Comparison of ENCODE assay signal across 32 cellular contexts in genomic region chr17:49612721-49613120, GRCh38. TPM values are rescaled to one million over a fixed set of nuclear protein-coding genes. Genes with fewer than 3 reads are reported as not detected.
DNase-seq lines count a peak whose midpoint lies in the region; ATAC-seq and TF ChIP-seq lines count a peak whose summit lies in the region.
"Had no signal": no experiment of that assay in that cellular context is flagged by ENCODE, and none has a peak within 500 bp of the region (broad histone marks: within the 10 kb centered on the region; RNA-seq: fewer than 3 reads in every experiment).

No MANE protein-coding gene starts in this region.

- ATAC-seq in CD4-positive, CD25-positive, alpha-beta regulatory T cell (ENCODE audit: low read depth in 2 of 2): no peak
- no peak for ATAC-seq in gastroesophageal sphincter
- ATAC-seq: activated CD4-positive, CD25-positive, alpha-beta regulatory T cell treated with anti-CD3 and anti-CD28 coated beads, Interleukin-2, amount 50 U/mL, for 24 hours; activated CD8-positive, alpha-beta T cell treated with anti-CD3 and anti-CD28 coated beads for 36 hours; activated naive CD4-positive, alpha-beta T cell treated with anti-CD3 and anti-CD28 coated beads, Interleukin-2, amount 50 U/mL, for 72 hours; esophagus mucosa; foreskin keratinocyte; GM12878; left cardiac atrium; Panc1; stimulated activated naive CD8-positive, alpha-beta T cell treated with anti-CD3 and anti-CD28 coated beads, Interleukin-15, amount 100 ng/mL, for 72 hours; T-helper 17 cell had no signal

- DNase-seq in CD4-positive, CD25-positive, alpha-beta regulatory T cell: no peak
- DNase-seq in OCI-LY7 (ENCODE audit: low spot score) (no peak), glomerular visceral epithelial cell (ENCODE audit: extremely low spot score) (peak; percentile 25), endodermal cell (no peak)
- DNase-seq in activated CD4-positive, alpha-beta T cell treated with anti-CD3 and anti-CD28 coated beads, Interleukin-2, amount 50 U/mL, for 1 hour: no peak
- DNase-seq in activated CD4-positive, alpha-beta T cell treated with anti-CD3 and anti-CD28 coated beads, Interleukin-2, amount 50 U/mL, for 4 hours: no peak
- DNase-seq: activated CD8-positive, alpha-beta T cell treated with anti-CD3 and anti-CD28 coated beads for 36 hours; anterior cingulate cortex; BE2C; colonic mucosa; DMS153; effector memory CD4-positive, alpha-beta T cell; foreskin keratinocyte; HCEC 1CT; left cardiac atrium; mammary epithelial cell; NCI-H1436; NCI-H2081 treated with DMSO at 0.1 percent for 48 hours; NCI-H2227 treated with DMSO at 0.1 percent for 48 hours; NCI-H526 treated with DMSO at 0.1 percent for 48 hours; SHP77; stimulated activated naive CD8-positive, alpha-beta T cell treated with anti-CD3 and anti-CD28 coated beads, Interleukin-15, amount 100 ng/mL, for 72 hours; T-helper 17 cell had no signal

- H3K9me2 ChIP-seq in OCI-LY7 (ENCODE audit: insufficient read depth, low read length): no peaks in the 10 kb centered on the region

- no peak overlapping the region for H3K27ac ChIP-seq in CD4-positive, CD25-positive, alpha-beta regulatory T cell (ENCODE audit: insufficient read depth, low read length, poor library complexity, severe bottlenecking)
- H3K27ac ChIP-seq in OCI-LY7 (ENCODE audit: low read depth, low read length, poor library complexity, severe bottlenecking) (no peak overlapping the region), rectal smooth muscle tissue (ENCODE audit: low read depth, low read length) (peak overlapping the region; percentile 16), endodermal cell (ENCODE audit: low read depth, low read length) (no peak overlapping the region), gastroesophageal sphincter (peak overlapping the region in 2 of 4 donors; percentile 5 to 61)
- H3K27ac ChIP-seq: colonic mucosa, foreskin keratinocyte had no signal

- intact Hi-C loops in OCI-LY7 (cut with micrococcal nuclease; ENCODE audit: unreplicated experiment): no loop called here

- TF ChIP-seq CTCF in OCI-LY7 (conservative IDR thresholded peaks at IDR 0.05; ENCODE audit: low read length) (no peak), endodermal cell (conservative IDR thresholded peaks at IDR 0.05) (no peak), gastroesophageal sphincter (IDR thresholded peaks at IDR 0.05) (no peak)

- H3K4me2 ChIP-seq in OCI-LY7 (ENCODE audit: low read length): no peak overlapping the region
- H3K4me2 ChIP-seq: smooth muscle cell had no signal

- H3K9ac ChIP-seq in rectal smooth muscle tissue (ENCODE audit: low read length): no peak overlapping the region
- no peak overlapping the region for H3K9ac ChIP-seq in endodermal cell (ENCODE audit: extremely low read depth, low read length, poor library complexity, severe bottlenecking)

- no peaks in the 10 kb centered on the region for H3K9me3 Mint-ChIP-seq in CD4-positive, CD25-positive, alpha-beta regulatory T cell
- H3K9me3 Mint-ChIP-seq in endodermal cell: no peaks in the 10 kb centered on the region
- H3K9me3 Mint-ChIP-seq: activated CD8-positive, alpha-beta T cell treated with anti-CD3 and anti-CD28 coated beads for 36 hours; activated naive CD4-positive, alpha-beta T cell treated with anti-CD3 and anti-CD28 coated beads, Interleukin-2, amount 50 U/mL, for 72 hours; stimulated activated naive CD8-positive, alpha-beta T cell treated with anti-CD3 and anti-CD28 coated beads, Interleukin-15, amount 100 ng/mL, for 72 hours had no signal

- no peak for TF ChIP-seq POLR2A in gastroesophageal sphincter (IDR thresholded peaks at IDR 0.05)

- CTCF ChIA-PET in OCI-LY7 (lab: Charles Lee; ENCODE audit: unreplicated experiment): no interaction called here

- no peak overlapping the region for H3K4me3 Mint-ChIP-seq in CD4-positive, CD25-positive, alpha-beta regulatory T cell
- no peak overlapping the region for H3K4me3 Mint-ChIP-seq in endodermal cell
- H3K4me3 Mint-ChIP-seq: activated CD8-positive, alpha-beta T cell treated with anti-CD3 and anti-CD28 coated beads for 36 hours; stimulated activated naive CD8-positive, alpha-beta T cell treated with anti-CD3 and anti-CD28 coated beads, Interleukin-15, amount 100 ng/mL, for 72 hours; T-helper 17 cell had no signal

- no peaks in the 10 kb centered on the region for H3K27me3 Mint-ChIP-seq in CD4-positive, CD25-positive, alpha-beta regulatory T cell
- peaks cover 13% of the 10 kb centered on the region for H3K27me3 Mint-ChIP-seq in endodermal cell (ENCODE audit: insufficient read depth)
- H3K27me3 Mint-ChIP-seq: activated CD8-positive, alpha-beta T cell treated with anti-CD3 and anti-CD28 coated beads for 36 hours; stimulated activated naive CD8-positive, alpha-beta T cell treated with anti-CD3 and anti-CD28 coated beads, Interleukin-15, amount 100 ng/mL, for 72 hours; T-helper 17 cell had no signal

- H3K4me3 ChIP-seq in CD4-positive, CD25-positive, alpha-beta regulatory T cell (ENCODE audit: low read depth, low read length): no peak overlapping the region
- H3K4me3 ChIP-seq in OCI-LY7 (ENCODE audit: low read depth, low read length, poor library complexity, severe bottlenecking): no peak overlapping the region
- no peak overlapping the region for H3K4me3 ChIP-seq in rectal smooth muscle tissue (ENCODE audit: low read length)
- H3K4me3 ChIP-seq in endodermal cell (ENCODE audit: low read length): no peak overlapping the region
- H3K4me3 ChIP-seq in gastroesophageal sphincter: no peak overlapping the region
- H3K4me3 ChIP-seq: cardiac muscle cell, colonic mucosa, GM12878, smooth muscle cell had no signal

- peaks cover 40% of the 10 kb centered on the region for H3K36me3 Mint-ChIP-seq in CD4-positive, CD25-positive, alpha-beta regulatory T cell
- peaks cover 52% of the 10 kb centered on the region for H3K36me3 Mint-ChIP-seq in endodermal cell (ENCODE audit: low read depth)

- TSS peak; percentile 4 for BruUV-seq in OCI-LY7 (replicated peaks; lab: Mats Ljungman, UMichigan)

- 87 to 100% methylated on average over 1 of the region's 1 CpG for WGBS in endodermal cell (ENCODE audit: insufficient coverage in 1 of 2, insufficient read length in 1 of 2), 2 experiments
- WGBS in gastroesophageal sphincter (ENCODE audit: low coverage in 1 of 2), 2 donors: 36 to 56% methylated on average over 1 of the region's 1 CpG

- H3K79me2 ChIP-seq in OCI-LY7 (ENCODE audit: insufficient read depth, low read depth, low read length): no peaks in the 10 kb centered on the region

- no peaks in the 10 kb centered on the region for H3K27me3 ChIP-seq in CD4-positive, CD25-positive, alpha-beta regulatory T cell (ENCODE audit: control insufficient read depth, insufficient read depth, low read length)
- peaks cover 1% of the 10 kb centered on the region for H3K27me3 ChIP-seq in rectal smooth muscle tissue (ENCODE audit: control insufficient read depth, insufficient read depth, low read length)
- peaks cover 6% of the 10 kb centered on the region for H3K27me3 ChIP-seq in endodermal cell (ENCODE audit: control insufficient read depth, insufficient read depth, low read length, poor library complexity, severe bottlenecking)
- no peaks in the 10 kb centered on the region for H3K27me3 ChIP-seq in gastroesophageal sphincter
- H3K27me3 ChIP-seq: BE2C, cardiac muscle cell, colonic mucosa, foreskin keratinocyte had no signal

- no peak overlapping the region for H2AFZ ChIP-seq in OCI-LY7 (ENCODE audit: low read length)

- TF ChIP-seq EP300 in gastroesophageal sphincter (IDR thresholded peaks at IDR 0.05): no peak

- POLR2A ChIA-PET in OCI-LY7 (lab: Charles Lee): interaction anchor here (0.6 to 1.1 kb wide), 5 partner anchors 12 to 273 kb away, joined by 3 to 4 read pairs (median 3); no protein-coding TSS in a partner anchor

- H3K4me1 ChIP-seq in CD4-positive, CD25-positive, alpha-beta regulatory T cell (ENCODE audit: control insufficient read depth, insufficient read depth, low read length, poor library complexity, severe bottlenecking): no peaks in the 10 kb centered on the region
- H3K4me1 ChIP-seq in OCI-LY7 (ENCODE audit: insufficient read depth, low read length, poor library complexity, severe bottlenecking) (no peaks in the 10 kb centered on the region), rectal smooth muscle tissue (ENCODE audit: control insufficient read depth, insufficient read depth, low read length) (peaks cover 40% of the 10 kb centered on the region), endodermal cell (ENCODE audit: control insufficient read depth, insufficient read depth, low read length) (no peaks in the 10 kb centered on the region), gastroesophageal sphincter (peaks cover 21 to 79% (median 21%) of the 10 kb centered on the region in 3 donors)
- H3K4me1 ChIP-seq: BE2C, colonic mucosa, foreskin keratinocyte had no signal

- peaks cover 10 to 25% (median 22%) of the 10 kb centered on the region in 4 donors for H3K4me1 Mint-ChIP-seq in CD4-positive, CD25-positive, alpha-beta regulatory T cell
- H3K4me1 Mint-ChIP-seq in endodermal cell: no peaks in the 10 kb centered on the region
- H3K4me1 Mint-ChIP-seq: stimulated activated naive CD8-positive, alpha-beta T cell treated with anti-CD3 and anti-CD28 coated beads, Interleukin-15, amount 100 ng/mL, for 72 hours had no signal

- peaks cover 73% of the 10 kb centered on the region for H3K36me3 ChIP-seq in CD4-positive, CD25-positive, alpha-beta regulatory T cell (ENCODE audit: control insufficient read depth, insufficient read depth, low read length)
- H3K36me3 ChIP-seq in OCI-LY7 (ENCODE audit: insufficient read depth, low read length) (peaks cover 76% of the 10 kb centered on the region), rectal smooth muscle tissue (ENCODE audit: control insufficient read depth, insufficient read depth, low read length) (peaks cover 28% of the 10 kb centered on the region), endodermal cell (ENCODE audit: control insufficient read depth, insufficient read depth, low read length) (peaks cover 86% of the 10 kb centered on the region), gastroesophageal sphincter (peaks cover 7 to 53% of the 10 kb centered on the region in 2 donors)
- H3K36me3 ChIP-seq: colonic mucosa had no signal

- peak overlapping the region in 2 of 3 donors; percentile 47 to 74 for H3K27ac Mint-ChIP-seq in CD4-positive, CD25-positive, alpha-beta regulatory T cell
- no peak overlapping the region for H3K27ac Mint-ChIP-seq in endodermal cell
- H3K27ac Mint-ChIP-seq: activated CD8-positive, alpha-beta T cell treated with anti-CD3 and anti-CD28 coated beads for 36 hours; activated naive CD4-positive, alpha-beta T cell treated with anti-CD3 and anti-CD28 coated beads, Interleukin-2, amount 50 U/mL, for 72 hours; stimulated activated naive CD8-positive, alpha-beta T cell treated with anti-CD3 and anti-CD28 coated beads, Interleukin-15, amount 100 ng/mL, for 72 hours; T-helper 17 cell had no signal

- no peaks in the 10 kb centered on the region for H4K20me1 ChIP-seq in OCI-LY7 (ENCODE audit: insufficient read depth, low read length)

- H3K9me3 ChIP-seq in CD4-positive, CD25-positive, alpha-beta regulatory T cell (ENCODE audit: control insufficient read depth in 2 of 2, low read length in 2 of 2): no peaks in the 10 kb centered on the region
- H3K9me3 ChIP-seq in OCI-LY7 (ENCODE audit: low read length): no peaks in the 10 kb centered on the region
- no peaks in the 10 kb centered on the region for H3K9me3 ChIP-seq in endodermal cell (ENCODE audit: control insufficient read depth, low read length)
- H3K9me3 ChIP-seq in gastroesophageal sphincter: no peaks in the 10 kb centered on the region
- H3K9me3 ChIP-seq: BE2C, colonic mucosa had no signal

RNA-seq across cellular contexts. Expression of gene NXPH3, which starts 37.0 kb away (rescaled TPM):
- total RNA-seq in CD4-positive, CD25-positive, alpha-beta regulatory T cell: not detected
- polyA plus RNA-seq in CD4-positive, CD25-positive, alpha-beta regulatory T cell: not detected
- not detected in 2 replicates for total RNA-seq in OCI-LY7 (2014; rRNA removed; shearing (Covaris generic))
- total RNA-seq in OCI-LY7 (2022) (not detected in 2 replicates), endodermal cell (1 to 10 TPM; 3.0 to 5.9 TPM), gastroesophageal sphincter (10 to 100 TPM; 24.4 to 26.4 (median 25.0) TPM)
- 1.4 TPM for polyA plus RNA-seq in endodermal cell (2013, experiment 1 of 2)
- polyA plus RNA-seq in endodermal cell (2013, experiment 2 of 2): 1.7 TPM
- total RNA-seq: T-helper 17 cell had no signal
